In genomic region chr14:102159841-102160240, GRCh38 we compare ENCODE assay signal across 23 cellular contexts. TPM values are rescaled to one million over a fixed set of nuclear protein-coding genes. Genes with fewer than 3 reads are reported as not detected.
DNase-seq lines count a peak whose midpoint lies in the region; ATAC-seq and TF ChIP-seq lines count a peak whose summit lies in the region.
"Had no signal": no experiment of that assay in that cellular context is flagged by ENCODE, and none has a peak within 500 bp of the region (broad histone marks: within the 10 kb centered on the region; RNA-seq: fewer than 3 reads in every experiment).

No MANE protein-coding gene starts in this region.

- in situ Hi-C loops in Caki2 (cut with HindIII; ENCODE audit: low pct_unique_long_range_greater_than_20kb, low sequenced_read_pairs), result no loop called here

- no peaks in the 10 kb centered on the region for H3K36me3 ChIP-seq in thyroid gland
- H3K36me3 ChIP-seq in effector memory CD4-positive, alpha-beta T cell (ENCODE audit: control insufficient read depth, insufficient read depth, low read length), result no peaks in the 10 kb centered on the region

- H3K27ac Mint-ChIP-seq in T-helper 17 cell, result peak overlapping the region; percentile 45
- H3K27ac Mint-ChIP-seq in activated T-helper 2 cell treated with anti-CD3 and anti-CD28 coated beads, Interferon-gamma antibody, Interleukin-2, Interleukin-4, amounts not matched to agents 10 μg/mL and 5 μg/mL and 100 μg/mL, durations not matched to agents 14 hours and 24 hours and 36 hours, result no peak overlapping the region

- ATAC-seq in T-helper 17 cell (no peak), HG02885 (IDR thresholded peaks at IDR 0.05; ENCODE audit: poor library complexity, unreplicated experiment) (no peak)
- ATAC-seq: A549, Panc1 had no signal

- intact Hi-C loops in thyroid gland (cut with DNase I), result no loop called here
- intact Hi-C loops in activated T-helper 2 cell treated with anti-CD3 and anti-CD28 coated beads, Interferon-gamma antibody, Interleukin-2, Interleukin-4, amounts not matched to agents 10 μg/mL and 5 μg/mL and 100 μg/mL, durations not matched to agents 14 hours and 24 hours and 36 hours (cut with micrococcal nuclease), result no loop called here

- TF ChIP-seq CTCF in thyroid gland (IDR thresholded peaks at IDR 0.05), result no peak

- TF ChIP-seq POLR2A in thyroid gland (IDR thresholded peaks at IDR 0.05), result no peak

- H3K9me3 ChIP-seq in T-helper 17 cell (ENCODE audit: control insufficient read depth, low read length, poor library complexity, severe bottlenecking) (no peaks in the 10 kb centered on the region), thyroid gland (no peaks in the 10 kb centered on the region)
- no peaks in the 10 kb centered on the region for H3K9me3 ChIP-seq in effector memory CD4-positive, alpha-beta T cell (ENCODE audit: control insufficient read depth, low read length)
- H3K9me3 ChIP-seq: A549 had no signal

- no peaks in the 10 kb centered on the region for H3K27me3 ChIP-seq in thyroid gland
- H3K27me3 ChIP-seq in effector memory CD4-positive, alpha-beta T cell (replicated peaks; ENCODE audit: control insufficient read depth, insufficient read depth, low read length, poor library complexity, severe bottlenecking), result no peaks in the 10 kb centered on the region

- 21 to 55% methylated on average over 4 of the region's 4 CpGs for WGBS in thyroid gland, 2 donors

- peak overlapping the region; percentile 12 to 53 (median 48) for H3K27ac ChIP-seq in thyroid gland
- H3K27ac ChIP-seq in effector memory CD4-positive, alpha-beta T cell (ENCODE audit: insufficient read depth, low read length, poor library complexity, severe bottlenecking), result no peak overlapping the region
- H3K27ac ChIP-seq: A549 had no signal

- peaks cover 14 to 55% of the 10 kb centered on the region in 2 donors for H3K4me1 ChIP-seq in thyroid gland
- H3K4me1 ChIP-seq in effector memory CD4-positive, alpha-beta T cell (ENCODE audit: control insufficient read depth, insufficient read depth, low read length, poor library complexity, severe bottlenecking), result no peaks in the 10 kb centered on the region

- no peak overlapping the region for H3K4me3 ChIP-seq in thyroid gland (replicated peaks in 1 of 3)
- H3K4me3 ChIP-seq in effector memory CD4-positive, alpha-beta T cell (ENCODE audit: insufficient read depth, low read depth, low read length, poor library complexity, severe bottlenecking), result no peak overlapping the region
- H3K4me3 ChIP-seq: A549 had no signal

- H3K4me1 Mint-ChIP-seq in T-helper 17 cell, result peaks cover 41% of the 10 kb centered on the region
- peaks cover 20% of the 10 kb centered on the region for H3K4me1 Mint-ChIP-seq in activated T-helper 2 cell treated with anti-CD3 and anti-CD28 coated beads, Interferon-gamma antibody, Interleukin-2, Interleukin-4, amounts not matched to agents 10 μg/mL and 5 μg/mL and 100 μg/mL, durations not matched to agents 14 hours and 24 hours and 36 hours (ENCODE audit: low read depth)

- no peaks in the 10 kb centered on the region for H3K9me3 Mint-ChIP-seq in activated T-helper 2 cell treated with anti-CD3 and anti-CD28 coated beads, Interferon-gamma antibody, Interleukin-2, Interleukin-4, amounts not matched to agents 10 μg/mL and 5 μg/mL and 100 μg/mL, durations not matched to agents 14 hours and 24 hours and 36 hours
- H3K9me3 Mint-ChIP-seq: CD8-positive, alpha-beta memory T cell had no signal

- no peak overlapping the region for H3K4me3 Mint-ChIP-seq in T-helper 17 cell
- no peak overlapping the region for H3K4me3 Mint-ChIP-seq in activated T-helper 2 cell treated with anti-CD3 and anti-CD28 coated beads, Interferon-gamma antibody, Interleukin-2, Interleukin-4, amounts not matched to agents 10 μg/mL and 5 μg/mL and 100 μg/mL, durations not matched to agents 14 hours and 24 hours and 36 hours (ENCODE audit: low read depth)
- H3K4me3 Mint-ChIP-seq: CD14-positive monocyte had no signal

- H3K36me3 Mint-ChIP-seq in T-helper 17 cell (ENCODE audit: low read depth), result peaks cover 8% of the 10 kb centered on the region
- H3K36me3 Mint-ChIP-seq in activated T-helper 2 cell treated with anti-CD3 and anti-CD28 coated beads, Interferon-gamma antibody, Interleukin-2, Interleukin-4, amounts not matched to agents 10 μg/mL and 5 μg/mL and 100 μg/mL, durations not matched to agents 14 hours and 24 hours and 36 hours (ENCODE audit: low read depth), result peaks cover 16% of the 10 kb centered on the region

- no peaks in the 10 kb centered on the region for H3K27me3 Mint-ChIP-seq in T-helper 17 cell
- no peaks in the 10 kb centered on the region for H3K27me3 Mint-ChIP-seq in activated T-helper 2 cell treated with anti-CD3 and anti-CD28 coated beads, Interferon-gamma antibody, Interleukin-2, Interleukin-4, amounts not matched to agents 10 μg/mL and 5 μg/mL and 100 μg/mL, durations not matched to agents 14 hours and 24 hours and 36 hours (ENCODE audit: low read depth)
- H3K27me3 Mint-ChIP-seq: CD8-positive, alpha-beta memory T cell had no signal

- DNase-seq in Caki2 (ENCODE audit: low read depth), result peak; percentile 56
- no peak for DNase-seq in T-helper 17 cell
- peak; percentile 73 for DNase-seq in kidney tubule cell (ENCODE audit: low spot score)
- DNase-seq in thyroid gland, result peak; percentile 56 to 72
- DNase-seq in activated T-helper 2 cell treated with anti-CD3 and anti-CD28 coated beads, Interferon-gamma antibody, Interleukin-2, Interleukin-4, amounts not matched to agents 10 μg/mL and 5 μg/mL and 100 μg/mL, durations not matched to agents 14 hours and 24 hours and 36 hours (ENCODE audit: low spot score), result no peak
- DNase-seq in effector memory CD4-positive, alpha-beta T cell, result no peak
- DNase-seq: Calu3; CD8-positive, alpha-beta memory T cell; DMS79 treated with DMSO at 0.1 percent for 48 hours; GF-D8; KBM-7; MV-4-11; NCI-H1105 treated with DMSO at 0.1 percent for 48 hours; NCI-H146; NCI-H1930; NCI-H2107; NCI-H524 treated with DMSO at 0.1 percent for 48 hours; NCI-H82; SHP77 treated with DMSO at 0.1 percent for 48 hours had no signal

RNA-seq across cellular contexts. Expression of gene WDR20, which starts 20.1 kb away (rescaled TPM):
- total RNA-seq in Caki2 (2014; rRNA removed; shearing (Covaris generic); ENCODE audit: low replicate concordance), result 17.0 and 30.0 TPM in 2 replicates
- total RNA-seq in T-helper 17 cell (10 to 100 TPM; 45.1 to 50.7 TPM), thyroid gland (10 to 100 TPM; 27.1 to 48.8 (median 37.6) TPM)
- 35.3 and 37.0 TPM in 2 replicates for total RNA-seq in activated T-helper 2 cell treated with anti-CD3 and anti-CD28 coated beads, Interferon-gamma antibody, Interleukin-2, Interleukin-4, amounts not matched to agents 10 μg/mL and 5 μg/mL and 100 μg/mL, durations not matched to agents 14 hours and 24 hours and 36 hours

Comparison
In these comparisons a context has a peak if more than half of its experiments do, and no peak if none do; other contexts are left out.
1. DNase-seq: peak in Caki2 (single experiment), kidney tubule cell (single experiment) and thyroid gland (2 of 2); none in T-helper 17 cell (0 of 3), activated T-helper 2 cell treated with anti-CD3 and anti-CD28 coated beads, Interferon-gamma antibody, Interleukin-2, Interleukin-4, amounts not matched to agents 10 μg/mL and 5 μg/mL and 100 μg/mL, durations not matched to agents 14 hours and 24 hours and 36 hours (single experiment) and effector memory CD4-positive, alpha-beta T cell (0 of 3).